ENCODE assay signal across 8 cellular contexts in the genomic region with DNA sequence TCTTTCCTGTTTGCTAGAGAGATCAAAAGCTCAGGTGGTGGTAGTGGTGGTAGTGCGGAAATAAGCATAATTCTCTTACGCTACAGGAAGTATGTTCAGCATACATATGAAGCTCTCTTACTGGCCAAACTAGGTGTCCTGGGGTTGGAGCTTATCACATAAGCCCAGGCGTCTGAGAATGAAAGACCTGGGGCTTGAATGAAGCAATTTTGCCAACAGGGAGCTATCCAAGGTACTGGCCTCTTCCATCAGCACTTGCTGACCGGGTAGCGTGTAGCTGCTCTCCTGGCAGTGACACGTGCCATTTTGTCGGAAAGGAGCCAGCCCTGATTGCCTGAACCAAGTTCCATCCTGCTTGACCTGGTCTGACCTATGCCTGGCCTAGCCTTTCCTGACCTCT.
A peak's percentile ranks its signal among the peaks of the same experiment; 100 is the strongest.
DNase-seq lines count a peak whose midpoint lies in the region; ATAC-seq lines count a peak whose summit lies in the region.

No MANE protein-coding gene starts in this region.

- DNase-seq in CD4-positive, CD25-positive, alpha-beta regulatory T cell = peak in 2 of 3 donors; percentile 1 to 38
- DNase-seq in HuH-7.5 (ENCODE audit: low spot score) (peak; percentile 59), adipocyte (ENCODE audit: low read depth) (peak; percentile 71), left colon (peak in 1 of 2 donors; percentile 9), activated T-cell treated with anti-CD3 and anti-CD28 coated beads for 4 hours (no peak), medulla oblongata (ENCODE audit: extremely low spot score) (no peak)
- no peak for DNase-seq in natural killer cell treated with Interleukin-12 subunit alpha and Interleukin-12 subunit beta and Interleukin-15 and Interleukin-18, amount 100 ng/mL, for 72 hours (ENCODE audit: low spot score)

- no peak overlapping the region for H3K27ac ChIP-seq in CD4-positive, CD25-positive, alpha-beta regulatory T cell (ENCODE audit: insufficient read depth, low read length, poor library complexity, severe bottlenecking)

- no peaks in the 10 kb centered on the region for H3K36me3 Mint-ChIP-seq in CD4-positive, CD25-positive, alpha-beta regulatory T cell
- H3K36me3 Mint-ChIP-seq in natural killer cell treated with Interleukin-12 subunit alpha and Interleukin-12 subunit beta and Interleukin-15 and Interleukin-18, amount 100 ng/mL, for 72 hours = no peaks in the 10 kb centered on the region

- peak overlapping the region; percentile 21 for H3K4me3 ChIP-seq in CD4-positive, CD25-positive, alpha-beta regulatory T cell (ENCODE audit: low read depth, low read length)
- H3K4me3 ChIP-seq in adipocyte (ENCODE audit: low read length) = no peak overlapping the region

- intact Hi-C loops in left colon (cut with DNase I, micrococcal nuclease) = no loop called here

- no peak overlapping the region for H3K9ac ChIP-seq in adipocyte (ENCODE audit: low read length)

- peaks cover 0 to 2% (median 0%) of the 10 kb centered on the region in 7 donors for H3K9me3 Mint-ChIP-seq in CD4-positive, CD25-positive, alpha-beta regulatory T cell
- H3K9me3 Mint-ChIP-seq in natural killer cell treated with Interleukin-12 subunit alpha and Interleukin-12 subunit beta and Interleukin-15 and Interleukin-18, amount 100 ng/mL, for 72 hours = no peaks in the 10 kb centered on the region

- ATAC-seq in CD4-positive, CD25-positive, alpha-beta regulatory T cell (ENCODE audit: low read depth in 2 of 2) = peak; percentile 40 to 53
- ATAC-seq in left colon = peak; percentile 56
- ATAC-seq in natural killer cell treated with Interleukin-12 subunit alpha and Interleukin-12 subunit beta and Interleukin-15 and Interleukin-18, amount 100 ng/mL, for 72 hours = no peak
- ATAC-seq in GM21528 (IDR thresholded peaks at IDR 0.05; ENCODE audit: low FRiP score, unreplicated experiment) = no peak

- H3K27ac Mint-ChIP-seq in CD4-positive, CD25-positive, alpha-beta regulatory T cell = no peak overlapping the region
- no peak overlapping the region for H3K27ac Mint-ChIP-seq in natural killer cell treated with Interleukin-12 subunit alpha and Interleukin-12 subunit beta and Interleukin-15 and Interleukin-18, amount 100 ng/mL, for 72 hours

- H3K4me1 ChIP-seq in CD4-positive, CD25-positive, alpha-beta regulatory T cell (ENCODE audit: control insufficient read depth, insufficient read depth, low read length, poor library complexity, severe bottlenecking) = no peaks in the 10 kb centered on the region
- no peaks in the 10 kb centered on the region for H3K4me1 ChIP-seq in adipocyte (ENCODE audit: control insufficient read depth, insufficient read depth, low read length)

- H3K36me3 ChIP-seq in CD4-positive, CD25-positive, alpha-beta regulatory T cell (ENCODE audit: control insufficient read depth, insufficient read depth, low read length) = no peaks in the 10 kb centered on the region
- H3K36me3 ChIP-seq in adipocyte (ENCODE audit: control insufficient read depth, insufficient read depth, low read length, severe bottlenecking) = no peaks in the 10 kb centered on the region

- no peaks in the 10 kb centered on the region for H3K9me3 ChIP-seq in CD4-positive, CD25-positive, alpha-beta regulatory T cell (ENCODE audit: control insufficient read depth in 2 of 2, low read length in 2 of 2)
- H3K9me3 ChIP-seq in adipocyte (ENCODE audit: control insufficient read depth, low read length) = no peaks in the 10 kb centered on the region

- peaks cover 10% of the 10 kb centered on the region for H3K27me3 Mint-ChIP-seq in CD4-positive, CD25-positive, alpha-beta regulatory T cell
- H3K27me3 Mint-ChIP-seq in natural killer cell treated with Interleukin-12 subunit alpha and Interleukin-12 subunit beta and Interleukin-15 and Interleukin-18, amount 100 ng/mL, for 72 hours = peaks cover 3 to 5% of the 10 kb centered on the region in 2 donors

- H3K4me3 Mint-ChIP-seq in CD4-positive, CD25-positive, alpha-beta regulatory T cell = peak overlapping the region in 1 of 4 donors; percentile 71
- no peak overlapping the region for H3K4me3 Mint-ChIP-seq in natural killer cell treated with Interleukin-12 subunit alpha and Interleukin-12 subunit beta and Interleukin-15 and Interleukin-18, amount 100 ng/mL, for 72 hours

- H3K4me1 Mint-ChIP-seq in CD4-positive, CD25-positive, alpha-beta regulatory T cell = peaks cover 0 to 10% (median 2%) of the 10 kb centered on the region in 4 donors
- H3K4me1 Mint-ChIP-seq in natural killer cell treated with Interleukin-12 subunit alpha and Interleukin-12 subunit beta and Interleukin-15 and Interleukin-18, amount 100 ng/mL, for 72 hours (ENCODE audit: low read depth in 2 of 2) = no peaks in the 10 kb centered on the region

- peaks cover 1% of the 10 kb centered on the region for H3K27me3 ChIP-seq in CD4-positive, CD25-positive, alpha-beta regulatory T cell (ENCODE audit: control insufficient read depth, insufficient read depth, low read length)
- no peaks in the 10 kb centered on the region for H3K27me3 ChIP-seq in adipocyte (replicated peaks; ENCODE audit: control insufficient read depth, insufficient read depth, low read length)

Comparison
In these comparisons a context has a peak if more than half of its experiments do, and no peak if none do; other contexts are left out.
1. ATAC-seq: peak in CD4-positive, CD25-positive, alpha-beta regulatory T cell (2 of 2) and left colon (single experiment); none in natural killer cell treated with Interleukin-12 subunit alpha and Interleukin-12 subunit beta and Interleukin-15 and Interleukin-18, amount 100 ng/mL, for 72 hours (0 of 2) and GM21528 (single experiment).
2. DNase-seq: peak in CD4-positive, CD25-positive, alpha-beta regulatory T cell (2 of 3), HuH-7.5 (single experiment) and adipocyte (single experiment); none in natural killer cell treated with Interleukin-12 subunit alpha and Interleukin-12 subunit beta and Interleukin-15 and Interleukin-18, amount 100 ng/mL, for 72 hours (single experiment), activated T-cell treated with anti-CD3 and anti-CD28 coated beads for 4 hours (single experiment) and medulla oblongata (single experiment).